In genomic region chr20:51372966-51373365, GRCh38 we compare ENCODE assay signal across 15 cellular contexts.
DNase-seq lines count a peak whose midpoint lies in the region; FAIRE-seq and TF ChIP-seq lines count a peak whose summit lies in the region.
"Had no signal": no experiment of that assay in that cellular context is flagged by ENCODE, and none has a peak within 500 bp of the region (broad histone marks: within the 10 kb centered on the region; RNA-seq: fewer than 3 reads in every experiment).

No MANE protein-coding gene starts in this region.

- peaks cover 10% of the 10 kb centered on the region for H3K4me1 ChIP-seq in mesendoderm (ENCODE audit: control insufficient read depth, low read depth, low read length)
- H3K4me1 ChIP-seq in spleen, result peaks cover 0 to 27% (median 10%) of the 10 kb centered on the region in 6 donors

- no peak overlapping the region for H4K8ac ChIP-seq in mesendoderm (ENCODE audit: low read depth, low read length)

- H3K27ac ChIP-seq in mesendoderm (ENCODE audit: low read depth, low read length) (no peak overlapping the region), spleen (no peak overlapping the region)
- H3K27ac ChIP-seq: 22Rv1, C4-2B had no signal

- H3K4me3 Mint-ChIP-seq in activated naive CD4-positive, alpha-beta T cell treated with anti-CD3 and anti-CD28 coated beads, Interleukin-2, amount 50 U/mL, for 24 hours, result no peak overlapping the region
- H3K4me3 Mint-ChIP-seq: CD4-positive, alpha-beta T cell; H9 had no signal

- no peak overlapping the region for H3K9ac ChIP-seq in mesendoderm (ENCODE audit: low read length)

- no peaks in the 10 kb centered on the region for H3K36me3 Mint-ChIP-seq in activated naive CD4-positive, alpha-beta T cell treated with anti-CD3 and anti-CD28 coated beads, Interleukin-2, amount 50 U/mL, for 24 hours

- no peaks in the 10 kb centered on the region for H3K27me3 Mint-ChIP-seq in activated naive CD4-positive, alpha-beta T cell treated with anti-CD3 and anti-CD28 coated beads, Interleukin-2, amount 50 U/mL, for 24 hours
- H3K27me3 Mint-ChIP-seq: CD4-positive, alpha-beta T cell had no signal

- H3K27me3 ChIP-seq in mesendoderm (ENCODE audit: insufficient read depth, low read length, poor library complexity), result no peaks in the 10 kb centered on the region
- no peaks in the 10 kb centered on the region for H3K27me3 ChIP-seq in spleen (replicated peaks in 1 of 7)

- DNase-seq in activated naive CD4-positive, alpha-beta T cell treated with Interleukin-2 at 50 U/mL for 16 hours, result no peak
- no peak for DNase-seq in mesendoderm
- DNase-seq in spleen, result peak; percentile 47
- no peak for DNase-seq in NCI-H2196 treated with DMSO at 0.1 percent for 48 hours (lab: John Stamatoyannopoulos, UW; ENCODE audit: unreplicated experiment)
- no peak for DNase-seq in activated CD8-positive, alpha-beta memory T cell treated with anti-CD3 and anti-CD28 coated beads, Interleukin-2, amount 50 U/mL, for 4 hours
- DNase-seq in urothelium cell line (ENCODE audit: low spot score), result no peak

- no peak overlapping the region for H3K4me2 ChIP-seq in mesendoderm (ENCODE audit: low read length)
- H3K4me2 ChIP-seq: A549 had no signal

- no peak overlapping the region for H4K5ac ChIP-seq in mesendoderm (ENCODE audit: low read length)

- H3K9me3 Mint-ChIP-seq in activated naive CD4-positive, alpha-beta T cell treated with anti-CD3 and anti-CD28 coated beads, Interleukin-2, amount 50 U/mL, for 24 hours, result no peaks in the 10 kb centered on the region
- H3K9me3 Mint-ChIP-seq: CD4-positive, alpha-beta T cell; H9 had no signal

- H3K4ac ChIP-seq in mesendoderm (ENCODE audit: low read depth, low read length), result no peak overlapping the region

- H3K36me3 ChIP-seq in mesendoderm (ENCODE audit: control insufficient read depth, insufficient read depth, low read length), result no peaks in the 10 kb centered on the region
- no peaks in the 10 kb centered on the region for H3K36me3 ChIP-seq in spleen

- H3K18ac ChIP-seq in mesendoderm (ENCODE audit: low read length), result no peak overlapping the region

- no peaks in the 10 kb centered on the region for H3K4me1 Mint-ChIP-seq in activated naive CD4-positive, alpha-beta T cell treated with anti-CD3 and anti-CD28 coated beads, Interleukin-2, amount 50 U/mL, for 24 hours

- peak overlapping the region; percentile 30 for H3K27ac Mint-ChIP-seq in activated naive CD4-positive, alpha-beta T cell treated with anti-CD3 and anti-CD28 coated beads, Interleukin-2, amount 50 U/mL, for 24 hours
- H3K27ac Mint-ChIP-seq: CD4-positive, alpha-beta T cell; H9 had no signal

- H3K4me3 ChIP-seq in mesendoderm (ENCODE audit: low read length) (no peak overlapping the region), spleen (no peak overlapping the region)
- H3K4me3 ChIP-seq: A549 had no signal

- FAIRE-seq in urothelium cell line (lab: Jason Lieb, UNC), result no peak
- FAIRE-seq: A549, D721Med, G401.6 had no signal

- no peaks in the 10 kb centered on the region for H3K79me2 ChIP-seq in mesendoderm (ENCODE audit: control insufficient read depth, insufficient read depth, low read length)

- H2AK5ac ChIP-seq in mesendoderm (ENCODE audit: low read length), result peak overlapping the region; percentile 29

- TF ChIP-seq POLR2A in spleen (IDR thresholded peaks at IDR 0.05), result no peak

- no peak overlapping the region for H3K56ac ChIP-seq in mesendoderm (ENCODE audit: low read length)

- no peak for TF ChIP-seq CTCF in spleen (IDR thresholded peaks at IDR 0.05 in 8 of 11, conservative IDR thresholded peaks at IDR 0.05 in 3 of 11)

- no peaks in the 10 kb centered on the region for H3K79me1 ChIP-seq in mesendoderm (ENCODE audit: low read length)

- H3K23ac ChIP-seq in mesendoderm (ENCODE audit: low read length), result no peak overlapping the region

- no peak overlapping the region for H2BK15ac ChIP-seq in mesendoderm (replicated peaks; ENCODE audit: low read depth)

- WGBS in mesendoderm (ENCODE audit: extremely low coverage, insufficient coverage, low lambda C conversion rate), result no CpG with 5 or more reads among the region's 7 CpGs
- 71 to 82% (median 74%) methylated on average over 7 of the region's 7 CpGs for WGBS in spleen, 5 donors

- H2BK120ac ChIP-seq in mesendoderm (ENCODE audit: low read depth, low read length), result no peak overlapping the region

- no peaks in the 10 kb centered on the region for H3K9me3 ChIP-seq in spleen
- H3K9me3 ChIP-seq: A549, Caco-2 had no signal

- H2BK5ac ChIP-seq in mesendoderm (ENCODE audit: low read length), result no peak overlapping the region

- intact Hi-C loops in spleen (cut with DNase I; ENCODE audit: low total_unique reads), result loop anchor here (2.0 to 10.0 kb wide), 2 partner anchors 222 to 252 kb away; no protein-coding TSS in a partner anchor
